In the genomic region with DNA sequence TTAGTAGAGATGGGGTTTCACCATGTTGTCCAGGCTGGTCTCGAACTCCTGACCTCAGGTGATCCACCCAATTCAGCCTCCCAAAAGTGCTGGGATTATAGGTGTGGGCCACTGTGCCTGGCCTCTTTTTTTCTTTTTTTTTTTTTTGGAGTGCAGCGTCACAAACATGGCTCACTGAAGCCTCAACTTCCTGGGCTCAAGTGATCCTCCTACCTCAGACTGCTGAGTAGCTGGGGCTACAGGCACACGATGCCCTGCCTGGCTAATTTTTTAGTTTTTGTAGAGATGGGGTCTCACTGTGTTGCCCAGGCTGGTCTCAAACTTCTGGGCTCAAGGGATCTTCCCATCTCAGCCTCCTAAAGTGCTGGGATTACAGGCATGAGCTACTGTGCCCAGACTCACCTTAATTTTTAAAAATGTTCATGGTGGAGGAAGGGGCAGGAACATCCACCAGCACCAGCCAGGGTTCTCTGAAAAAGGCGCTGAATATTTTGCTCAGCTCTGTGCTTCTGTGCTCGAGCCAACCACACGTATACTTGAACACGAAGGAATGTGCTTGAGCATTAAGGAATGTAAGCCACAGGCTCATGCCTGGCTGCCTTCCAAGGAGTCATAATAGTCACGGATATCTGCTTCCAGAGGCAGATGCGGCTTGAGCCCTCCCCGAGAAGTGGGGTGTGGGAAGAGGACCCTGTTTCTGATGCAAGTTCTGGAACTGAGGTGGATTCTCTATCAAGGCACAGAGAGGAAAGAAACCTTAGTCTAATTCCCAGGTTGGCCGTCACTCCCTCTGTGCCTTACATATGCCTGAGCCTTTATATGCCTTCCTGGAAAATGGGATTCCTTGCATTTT, we compare ENCODE assay signal across 9 cellular contexts.
DNase-seq lines count a peak whose midpoint lies in the region; ATAC-seq, FAIRE-seq and TF ChIP-seq lines count a peak whose summit lies in the region.
"Had no signal": no experiment of that assay in that cellular context is flagged by ENCODE, and none has a peak within 500 bp of the region (broad histone marks: within the 10 kb centered on the region; RNA-seq: fewer than 3 reads in every experiment).

No MANE protein-coding gene starts in this region.

- no peaks in the 10 kb centered on the region for H3K27me3 ChIP-seq in adipocyte (replicated peaks; ENCODE audit: control insufficient read depth, insufficient read depth, low read length)
- no peaks in the 10 kb centered on the region for H3K27me3 ChIP-seq in right atrium auricular region
- H3K27me3 ChIP-seq in thoracic aorta (replicated peaks; ENCODE audit: insufficient read depth), result no peaks in the 10 kb centered on the region

- H3K36me3 ChIP-seq in adipocyte (ENCODE audit: control insufficient read depth, insufficient read depth, low read length, severe bottlenecking) (no peaks in the 10 kb centered on the region), right atrium auricular region (no peaks in the 10 kb centered on the region), thoracic aorta (no peaks in the 10 kb centered on the region)

- H3K27ac ChIP-seq in right atrium auricular region (peak overlapping the region; percentile 36), thoracic aorta (peak overlapping the region; percentile 73 to 80)

- FAIRE-seq in HTR-8/SVneo (lab: Jason Lieb, UNC), result peak; percentile 96

- H3K4me1 ChIP-seq in adipocyte (ENCODE audit: control insufficient read depth, insufficient read depth, low read length), result peaks cover 28% of the 10 kb centered on the region
- H3K4me1 ChIP-seq in right atrium auricular region, result peaks cover 0 to 30% of the 10 kb centered on the region in 2 donors
- peaks cover 3 to 36% of the 10 kb centered on the region in 2 donors for H3K4me1 ChIP-seq in thoracic aorta (ENCODE audit: control insufficient read depth in 1 of 2, low read depth in 2 of 2)

- DNase-seq in HTR-8/SVneo (ENCODE audit: insufficient read length, low spot score) (peak; percentile 88), adipocyte (ENCODE audit: low read depth) (peak; percentile 97), right atrium auricular region (ENCODE audit: low spot score) (peak; percentile 71), thoracic aorta (ENCODE audit: low spot score) (peak; percentile 48), midbrain (lab: John Stamatoyannopoulos, UW) (no peak)
- DNase-seq: activated T-cell treated with anti-CD3 and anti-CD28 coated beads for 4 hours, NCI-H1694 had no signal

- H3K4me3 ChIP-seq in adipocyte (ENCODE audit: low read length) (peak overlapping the region; percentile 5), right atrium auricular region (no peak overlapping the region), thoracic aorta (peak overlapping the region; percentile 6)

- ATAC-seq in thoracic aorta (ENCODE audit: insufficient number of reproducible peaks, low FRiP score, low read depth), result peak; percentile 41
- ATAC-seq in GM21737 (IDR thresholded peaks at IDR 0.05; ENCODE audit: unreplicated experiment), result no peak
- no peak for ATAC-seq in HG03432 (IDR thresholded peaks at IDR 0.05; ENCODE audit: unreplicated experiment)

- no peak for TF ChIP-seq CTCF in right atrium auricular region (IDR thresholded peaks at IDR 0.05)
- TF ChIP-seq CTCF in thoracic aorta (IDR thresholded peaks at IDR 0.05), result no peak

- peak overlapping the region; percentile 64 for H3K9ac ChIP-seq in adipocyte (ENCODE audit: low read length)

- no peaks in the 10 kb centered on the region for H3K9me3 ChIP-seq in adipocyte (ENCODE audit: control insufficient read depth, low read length)
- no peaks in the 10 kb centered on the region for H3K9me3 ChIP-seq in right atrium auricular region
- no peaks in the 10 kb centered on the region for H3K9me3 ChIP-seq in thoracic aorta

Comparison
In these comparisons a context has a peak if more than half of its experiments do, and no peak if none do; other contexts are left out.
1. H3K4me3 ChIP-seq: peak in adipocyte (single experiment) and thoracic aorta (single experiment); none in right atrium auricular region (0 of 2).